In genomic region chr6:34027445-34027936, GRCh38 we compare ENCODE assay signal across 9 cellular contexts.
DNase-seq lines count a peak whose midpoint lies in the region; ATAC-seq and TF ChIP-seq lines count a peak whose summit lies in the region.
"Had no signal": no experiment of that assay in that cellular context is flagged by ENCODE, and none has a peak within 500 bp of the region (broad histone marks: within the 10 kb centered on the region; RNA-seq: fewer than 3 reads in every experiment).

No MANE protein-coding gene starts in this region.

- no peaks in the 10 kb centered on the region for H3K36me3 ChIP-seq in NT2/D1 (ENCODE audit: insufficient read depth, insufficient read length, low read length)
- H3K36me3 ChIP-seq: BLaER1 treated with 17β-estradiol and CSF1 and Interleukin-3, amounts not matched to agents 10 nM and 100 nM had no signal

- DNase-seq in NCI-H1436 (lab: John Stamatoyannopoulos, UW) (peak; percentile 43), NCI-H1436 treated with DMSO at 0.1 percent for 48 hours (lab: John Stamatoyannopoulos, UW) (no peak), NT2/D1 (ENCODE audit: low read depth, low spot score) (no peak), foreskin fibroblast (peak; percentile 7 to 55), retina (peak; percentile 61), DMS114 treated with DMSO at 0.1 percent for 48 hours (lab: John Stamatoyannopoulos, UW; ENCODE audit: unreplicated experiment) (no peak)
- DNase-seq in activated T-cell treated with anti-CD3 and anti-CD28 coated beads, Interleukin-2, amount 50 U/mL, for 48 hours = peak; percentile 77 to 79

- H3K9ac ChIP-seq in NT2/D1 (ENCODE audit: insufficient read length, low read depth) = peak overlapping the region; percentile 50
- H3K9ac ChIP-seq: BLaER1 treated with 17β-estradiol and CSF1 and Interleukin-3, amounts not matched to agents 10 nM and 100 nM had no signal

- TF ChIP-seq CTCF in foreskin fibroblast (IDR thresholded peaks at IDR 0.05; ENCODE audit: low read depth, low read length) = peak; percentile 82

- H3K4me3 ChIP-seq in NT2/D1 (ENCODE audit: insufficient read length, low read depth) = no peak overlapping the region
- H3K4me3 ChIP-seq in foreskin fibroblast (ENCODE audit: low read depth in 1 of 2, low read length in 2 of 2) = no peak overlapping the region
- H3K4me3 ChIP-seq: BLaER1 treated with 17β-estradiol and CSF1 and Interleukin-3, amounts not matched to agents 10 nM and 100 nM had no signal

- no peak for ATAC-seq in HG03521 (IDR thresholded peaks at IDR 0.05; ENCODE audit: unreplicated experiment)

- peaks cover 11% of the 10 kb centered on the region for H3K4me1 ChIP-seq in NT2/D1 (ENCODE audit: insufficient read depth, insufficient read length)

- H3K9me3 ChIP-seq in NT2/D1 (ENCODE audit: insufficient read depth, low read length) = peaks cover 13% of the 10 kb centered on the region; the same call in 1 of the 2 replicates

- H3K27me3 ChIP-seq in NT2/D1 (ENCODE audit: insufficient read depth, insufficient read length) = no peaks in the 10 kb centered on the region
- H3K27me3 ChIP-seq: BLaER1 treated with 17β-estradiol and CSF1 and Interleukin-3, amounts not matched to agents 10 nM and 100 nM had no signal

Comparison
In these comparisons a context has a peak if more than half of its experiments do, and no peak if none do; other contexts are left out.
1. DNase-seq: peak in NCI-H1436 (single experiment), activated T-cell treated with anti-CD3 and anti-CD28 coated beads, Interleukin-2, amount 50 U/mL, for 48 hours (2 of 2), foreskin fibroblast (2 of 2) and retina (single experiment); none in NCI-H1436 treated with DMSO at 0.1 percent for 48 hours (single experiment), NT2/D1 (single experiment) and DMS114 treated with DMSO at 0.1 percent for 48 hours (single experiment).